Comparison of ENCODE assay signal across 9 cellular contexts in the genomic region with DNA sequence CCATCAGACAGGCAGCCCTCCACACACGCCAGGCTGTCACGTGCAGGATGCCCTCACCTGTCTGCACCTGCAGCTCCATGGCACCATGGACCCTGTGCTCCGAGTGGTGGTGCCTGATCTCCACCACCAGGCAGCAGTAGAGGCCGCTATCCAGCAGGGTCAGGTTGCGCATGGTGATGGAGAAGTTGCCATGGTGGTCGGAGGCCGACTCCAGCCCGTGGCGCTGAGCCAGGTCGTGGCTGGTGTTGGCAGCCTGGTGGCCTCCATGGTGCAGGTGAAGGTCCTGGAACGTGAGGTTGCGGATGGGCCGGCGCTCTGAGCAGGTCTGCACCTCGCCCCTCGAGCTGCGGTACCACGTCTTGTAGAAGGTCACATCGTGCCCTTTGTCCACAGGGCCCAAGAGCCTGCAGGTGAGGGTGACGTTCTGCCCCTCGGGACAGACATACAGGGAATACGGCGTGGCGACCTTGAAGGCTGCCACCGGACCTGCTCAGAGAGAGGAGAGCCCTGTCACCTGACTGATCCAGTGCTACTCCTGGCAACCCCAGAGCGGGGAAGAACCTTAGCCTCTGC. TPM values are rescaled to one million over a fixed set of nuclear protein-coding genes. Genes with fewer than 3 reads are reported as not detected.
DNase-seq lines count a peak whose midpoint lies in the region; TF ChIP-seq lines count a peak whose summit lies in the region.
"Had no signal": no experiment of that assay in that cellular context is flagged by ENCODE, and none has a peak within 500 bp of the region (broad histone marks: within the 10 kb centered on the region; RNA-seq: fewer than 3 reads in every experiment).

No MANE protein-coding gene starts in this region.

- H4K20me1 ChIP-seq in OCI-LY1 (ENCODE audit: insufficient read depth, low read length) = no peaks in the 10 kb centered on the region

- no peaks in the 10 kb centered on the region for H3K79me2 ChIP-seq in OCI-LY1 (ENCODE audit: insufficient read depth, low read length)

- no peak overlapping the region for H3K4me3 ChIP-seq in OCI-LY1 (ENCODE audit: low read depth, low read length, poor library complexity, severe bottlenecking)
- no peak overlapping the region for H3K4me3 ChIP-seq in effector memory CD4-positive, alpha-beta T cell (ENCODE audit: insufficient read depth, low read depth, low read length, poor library complexity, severe bottlenecking)
- H3K4me3 ChIP-seq in neutrophil (ENCODE audit: low read depth in 1 of 2, low read length in 1 of 2) = peak overlapping the region; percentile 24 to 44
- no peak overlapping the region for H3K4me3 ChIP-seq in BE2C (ENCODE audit: low read depth, low read length)

- no peaks in the 10 kb centered on the region for H3K9me2 ChIP-seq in OCI-LY1 (ENCODE audit: low read depth, low read length)

- DNase-seq in effector memory CD4-positive, alpha-beta T cell = no peak
- DNase-seq in BE2C = no peak
- DNase-seq in posterior cingulate gyrus = no peak
- no peak for DNase-seq in effector CD8-positive, alpha-beta T cell (lab: John Stamatoyannopoulos, UW)
- DNase-seq: NCI-H2107, occipital lobe had no signal

- intact Hi-C loops in posterior cingulate gyrus (cut with DNase I) = no loop called here

- H3K27me3 ChIP-seq in OCI-LY1 (ENCODE audit: insufficient read depth, low read length) (0 out of 2 replicates have a peak, but pooled peaks cover 3% of the 10 kb centered on the region), neutrophil (no peaks in the 10 kb centered on the region), BE2C (no peaks in the 10 kb centered on the region)
- no peaks in the 10 kb centered on the region for H3K27me3 ChIP-seq in effector memory CD4-positive, alpha-beta T cell (replicated peaks; ENCODE audit: control insufficient read depth, insufficient read depth, low read length, poor library complexity, severe bottlenecking)

- no peaks in the 10 kb centered on the region for H3K4me1 ChIP-seq in OCI-LY1 (ENCODE audit: insufficient read depth, low read length, severe bottlenecking)
- H3K4me1 ChIP-seq in effector memory CD4-positive, alpha-beta T cell (ENCODE audit: control insufficient read depth, insufficient read depth, low read length, poor library complexity, severe bottlenecking) = peaks cover 86% of the 10 kb centered on the region
- H3K4me1 ChIP-seq in neutrophil (ENCODE audit: control insufficient read depth in 1 of 2, insufficient read depth in 1 of 2, low read depth in 1 of 2, low read length in 1 of 2) = peaks cover 94 to 95% of the 10 kb centered on the region in 2 experiments
- no peaks in the 10 kb centered on the region; the same call in 1 of the 2 replicates for H3K4me1 ChIP-seq in BE2C

- TF ChIP-seq CTCF in GM12874 (IDR thresholded peaks at IDR 0.05; ENCODE audit: insufficient read depth, low read depth, low read length) (0 out of 2 replicates have a peak, but pooled peaks have one; percentile 1), OCI-LY1 (IDR thresholded peaks at IDR 0.05; ENCODE audit: low read length) (peak; percentile 46; the same call in 1 of the 2 replicates), neutrophil (IDR thresholded peaks at IDR 0.05) (no peak), BE2C (IDR thresholded peaks at IDR 0.05; ENCODE audit: low read depth, low read length) (no peak)

- H3K27ac ChIP-seq in OCI-LY1 (ENCODE audit: low read depth, low read length, poor library complexity, severe bottlenecking) (no peak overlapping the region), neutrophil (peak overlapping the region; percentile 99)
- H3K27ac ChIP-seq in effector memory CD4-positive, alpha-beta T cell (ENCODE audit: insufficient read depth, low read length, poor library complexity, severe bottlenecking) = peak overlapping the region; percentile 88

- no peak overlapping the region for H3K9ac ChIP-seq in OCI-LY1 (ENCODE audit: low read length)

- H3K9me3 ChIP-seq in OCI-LY1 (ENCODE audit: low read length) (no peaks in the 10 kb centered on the region), neutrophil (no peaks in the 10 kb centered on the region), BE2C (no peaks in the 10 kb centered on the region)
- no peaks in the 10 kb centered on the region for H3K9me3 ChIP-seq in effector memory CD4-positive, alpha-beta T cell (ENCODE audit: control insufficient read depth, low read length)

- H3F3A ChIP-seq in OCI-LY1 (ENCODE audit: insufficient read depth, low read length) = no peaks in the 10 kb centered on the region

- H2AFZ ChIP-seq in OCI-LY1 (ENCODE audit: low read length) = no peak overlapping the region

- no peaks in the 10 kb centered on the region for H3K36me3 ChIP-seq in OCI-LY1 (ENCODE audit: insufficient read depth, low read length)
- peaks cover 64% of the 10 kb centered on the region for H3K36me3 ChIP-seq in effector memory CD4-positive, alpha-beta T cell (ENCODE audit: control insufficient read depth, insufficient read depth, low read length)
- peaks cover 95% of the 10 kb centered on the region for H3K36me3 ChIP-seq in neutrophil
- H3K36me3 ChIP-seq in BE2C = no peaks in the 10 kb centered on the region

- H3K4me2 ChIP-seq in OCI-LY1 (ENCODE audit: low read length) = no peak overlapping the region

RNA-seq across cellular contexts. Expression of a gene that starts 11.7 kb away (rescaled TPM):
- 2.5 TPM for polyA plus RNA-seq in BE2C (2012; ENCODE audit: insufficient read depth, insufficient read length, low read depth)

RNA-seq across cellular contexts. Expression of a gene that starts 42.0 kb away (rescaled TPM):
- polyA plus RNA-seq in BE2C (2012; ENCODE audit: insufficient read depth, insufficient read length, low read depth) = not detected

Comparison
In these comparisons a context has a peak if more than half of its experiments do, and no peak if none do; other contexts are left out.
1. CTCF ChIP-seq: peak in GM12874 (single experiment) and OCI-LY1 (single experiment); none in neutrophil (single experiment) and BE2C (single experiment).
2. H3K4me3 ChIP-seq: peak in neutrophil (2 of 2); none in OCI-LY1 (single experiment), effector memory CD4-positive, alpha-beta T cell (single experiment) and BE2C (single experiment).